In genomic region chr4:11480683-11481082, GRCh38 we compare ENCODE assay signal across 9 cellular contexts. TPM values are rescaled to one million over a fixed set of nuclear protein-coding genes. Genes with fewer than 3 reads are reported as not detected.
DNase-seq lines count a peak whose midpoint lies in the region; ATAC-seq and TF ChIP-seq lines count a peak whose summit lies in the region.
"Had no signal": no experiment of that assay in that cellular context is flagged by ENCODE, and none has a peak within 500 bp of the region (broad histone marks: within the 10 kb centered on the region; RNA-seq: fewer than 3 reads in every experiment).

No MANE protein-coding gene starts in this region.

- no peaks in the 10 kb centered on the region for H3K4me1 Mint-ChIP-seq in stimulated activated memory B cell treated with anti-CD40 and anti-IgM and Interleukin-4, amounts not matched to agents 10 μg/mL and 1 μg/mL and 100 μg/mL, for 72 hours
- H3K4me1 Mint-ChIP-seq in immature natural killer cell: no peaks in the 10 kb centered on the region
- H3K4me1 Mint-ChIP-seq: activated B cell treated with CpG ODN at 0.5 μM for 24 hours had no signal

- H3K27ac ChIP-seq in BLaER1 (no peak overlapping the region), ascending aorta (no peak overlapping the region)

- H3K27ac Mint-ChIP-seq in stimulated activated memory B cell treated with anti-CD40 and anti-IgM and Interleukin-4, amounts not matched to agents 10 μg/mL and 1 μg/mL and 100 μg/mL, for 72 hours: no peak overlapping the region
- no peak overlapping the region for H3K27ac Mint-ChIP-seq in immature natural killer cell
- H3K27ac Mint-ChIP-seq: activated B cell treated with CpG ODN at 0.5 μM for 24 hours had no signal

- peak overlapping the region; percentile 56 for H3K4me2 ChIP-seq in BLaER1

- H3K27me3 ChIP-seq in BLaER1 (no peaks in the 10 kb centered on the region), ascending aorta (no peaks in the 10 kb centered on the region)

- H3K27me3 Mint-ChIP-seq in stimulated activated memory B cell treated with anti-CD40 and anti-IgM and Interleukin-4, amounts not matched to agents 10 μg/mL and 1 μg/mL and 100 μg/mL, for 72 hours: no peaks in the 10 kb centered on the region
- H3K27me3 Mint-ChIP-seq in immature natural killer cell (ENCODE audit: low read depth in 3 of 3): no peaks in the 10 kb centered on the region
- H3K27me3 Mint-ChIP-seq: activated B cell treated with CpG ODN at 0.5 μM for 24 hours had no signal

- H3K9ac ChIP-seq in BLaER1: no peak overlapping the region

- H3K4me1 ChIP-seq in BLaER1 (peaks cover 19% of the 10 kb centered on the region), ascending aorta (no peaks in the 10 kb centered on the region)

- H3K9me3 ChIP-seq in BLaER1 (no peaks in the 10 kb centered on the region), ascending aorta (no peaks in the 10 kb centered on the region)

- H3K4me3 Mint-ChIP-seq in stimulated activated memory B cell treated with anti-CD40 and anti-IgM and Interleukin-4, amounts not matched to agents 10 μg/mL and 1 μg/mL and 100 μg/mL, for 72 hours: no peak overlapping the region
- no peak overlapping the region for H3K4me3 Mint-ChIP-seq in immature natural killer cell
- H3K4me3 Mint-ChIP-seq: activated B cell treated with CpG ODN at 0.5 μM for 24 hours had no signal

- intact Hi-C loops in ascending aorta (cut with DNase I): no loop called here

- H3K9me3 Mint-ChIP-seq in stimulated activated memory B cell treated with anti-CD40 and anti-IgM and Interleukin-4, amounts not matched to agents 10 μg/mL and 1 μg/mL and 100 μg/mL, for 72 hours: peaks cover 5% of the 10 kb centered on the region
- H3K9me3 Mint-ChIP-seq in immature natural killer cell: peaks cover 0 to 2% (median 0%) of the 10 kb centered on the region in 6 donors

- no peaks in the 10 kb centered on the region for H3K36me3 Mint-ChIP-seq in stimulated activated memory B cell treated with anti-CD40 and anti-IgM and Interleukin-4, amounts not matched to agents 10 μg/mL and 1 μg/mL and 100 μg/mL, for 72 hours
- peaks cover 0 to 4% (median 0%) of the 10 kb centered on the region in 3 donors for H3K36me3 Mint-ChIP-seq in immature natural killer cell

- H3K36me3 ChIP-seq in BLaER1: no peaks in the 10 kb centered on the region
- no peaks in the 10 kb centered on the region for H3K36me3 ChIP-seq in ascending aorta

- ATAC-seq in GM19395 (IDR thresholded peaks at IDR 0.05; ENCODE audit: unreplicated experiment) (peak; percentile 94), HG03439 (IDR thresholded peaks at IDR 0.05; ENCODE audit: unreplicated experiment) (peak; percentile 71)
- ATAC-seq in stimulated activated memory B cell treated with anti-CD40 and anti-IgM and Interleukin-4, amounts not matched to agents 10 μg/mL and 1 μg/mL and 100 μg/mL, for 72 hours: peak; percentile 70

- TF ChIP-seq CTCF in ascending aorta (IDR thresholded peaks at IDR 0.05): no peak

- DNase-seq in ascending aorta (ENCODE audit: low spot score in 2 of 2) (peak; percentile 30 to 73), H4 (ENCODE audit: low spot score) (no peak), glomerular visceral epithelial cell (ENCODE audit: extremely low spot score) (no peak), immature natural killer cell (no peak)
- DNase-seq: activated B cell treated with CpG ODN at 0.5 μM for 24 hours had no signal

- H4K20me1 ChIP-seq in BLaER1: no peaks in the 10 kb centered on the region

- H3K4me3 ChIP-seq in BLaER1 (no peak overlapping the region), ascending aorta (no peak overlapping the region)

RNA-seq across cellular contexts. Expression of gene HS3ST1, which starts 52.0 kb away (rescaled TPM):
- total RNA-seq in ascending aorta: 0.64 TPM
- 0.35 and 0.45 TPM in 2 replicates for total RNA-seq in H4 (2014; rRNA removed; shearing (Covaris generic))
- polyA plus RNA-seq in immature natural killer cell: under 1 TPM in 1 of 3 donors, not detected in 2; 0.03 TPM

Comparison
In these comparisons a context has a peak if more than half of its experiments do, and no peak if none do; other contexts are left out.
1. DNase-seq: peak in ascending aorta (2 of 2); none in H4 (single experiment), glomerular visceral epithelial cell (single experiment) and immature natural killer cell (0 of 3).
2. Peak in every context shown above with its lines, with median percentiles within 50 percentile points of each other: ATAC-seq.